ENCODE assay signal across 1 cellular context in genomic region chr3:183123891-183124290, GRCh38.
TF ChIP-seq lines count a peak whose summit lies in the region.

No MANE protein-coding gene starts in this region.

TF ChIP-seq in GM12878, 131 proteins besides CTCF, POLR2A, EP300 and RAD21:
- TF ChIP-seq PKNOX1 (IDR thresholded peaks at IDR 0.05) (peak; percentile 32; the same call in 1 of the 2 replicates), POLR2AphosphoS5 (IDR thresholded peaks at IDR 0.05; ENCODE audit: low read length) (no peak)
